Comparison of ENCODE assay signal across 1 cellular context in genomic region chr5:9715891-9716335, GRCh38.
TF ChIP-seq lines count a peak whose summit lies in the region.

No MANE protein-coding gene starts in this region.

TF ChIP-seq in IMR-90, 13 proteins besides CTCF, POLR2A, EP300 and RAD21:
- no peak for TF ChIP-seq RCOR1 (IDR thresholded peaks at IDR 0.05; ENCODE audit: insufficient replicate concordance, low read length)
- no peak for TF ChIP-seq FOS (IDR thresholded peaks at IDR 0.05; ENCODE audit: low read depth, low read length)
- no peak for TF ChIP-seq MAZ (IDR thresholded peaks at IDR 0.05; ENCODE audit: borderline replicate concordance, low read depth, low read length)
- no peak for TF ChIP-seq CEBPB (IDR thresholded peaks at IDR 0.05; ENCODE audit: low read depth, low read length)
- no peak for TF ChIP-seq BHLHE40 (IDR thresholded peaks at IDR 0.05; ENCODE audit: low read depth, low read length)
- no peak for TF ChIP-seq SMC3 (IDR thresholded peaks at IDR 0.05; ENCODE audit: low read depth, low read length)
- TF ChIP-seq NFE2L2 (IDR thresholded peaks at IDR 0.05; ENCODE audit: low read depth, low read length): no peak
- TF ChIP-seq RFX5 (IDR thresholded peaks at IDR 0.05; ENCODE audit: low read depth, low read length): no peak
- no peak for TF ChIP-seq MXI1 (IDR thresholded peaks at IDR 0.05; ENCODE audit: borderline replicate concordance, low read depth, low read length)
- no peak for TF ChIP-seq CHD1 (IDR thresholded peaks at IDR 0.05; ENCODE audit: low read depth, low read length)
- TF ChIP-seq USF2 (IDR thresholded peaks at IDR 0.05; ENCODE audit: low read depth, low read length): no peak
- TF ChIP-seq ELK1 (IDR thresholded peaks at IDR 0.05; ENCODE audit: borderline replicate concordance, low read depth, low read length): no peak
- TF ChIP-seq MAFK (IDR thresholded peaks at IDR 0.05; ENCODE audit: low read depth, low read length): no peak
